In the genomic region with DNA sequence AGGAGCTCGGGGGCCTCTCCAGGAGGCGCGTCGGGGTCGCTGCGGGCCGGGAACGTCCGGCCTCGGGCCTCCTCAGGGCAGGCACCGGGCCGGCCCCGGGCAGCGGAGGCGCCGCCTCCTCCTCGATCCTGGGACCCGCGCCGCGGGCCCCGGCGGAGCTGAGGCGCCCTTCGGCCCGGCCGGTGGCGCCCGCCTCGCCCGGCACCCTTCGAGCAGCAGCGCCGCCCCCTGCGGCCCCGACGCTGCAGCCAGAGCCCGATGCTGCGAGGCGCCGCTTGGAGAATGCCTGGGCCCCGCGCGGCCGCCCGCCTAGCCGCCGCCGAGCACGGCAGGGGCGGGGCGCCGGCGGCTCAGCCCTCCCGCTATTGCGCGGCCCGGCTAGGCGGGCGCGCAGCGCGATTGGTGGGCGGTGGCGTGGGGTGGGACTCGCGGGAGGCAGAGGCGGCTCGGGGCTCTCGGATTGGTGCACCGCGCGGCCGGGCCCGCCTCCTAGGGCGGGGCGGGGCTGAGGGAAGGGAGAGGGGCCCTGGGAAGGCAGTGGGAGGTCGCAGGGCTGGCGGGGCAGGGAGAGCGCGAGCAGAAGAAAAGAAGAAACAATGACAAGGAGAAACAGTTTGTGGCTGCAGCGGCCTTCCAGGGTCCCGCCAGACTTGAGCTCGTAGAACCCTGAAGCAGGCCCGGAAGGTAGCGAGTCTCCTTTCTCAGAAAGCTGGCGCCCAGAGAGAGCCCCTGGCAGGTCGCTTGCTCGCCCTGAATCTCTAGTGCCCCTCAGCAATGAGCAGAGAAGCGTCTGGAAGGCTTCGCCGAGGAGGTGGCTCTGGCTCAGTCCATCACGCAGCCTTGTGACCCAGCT, we compare ENCODE assay signal across 8 cellular contexts. TPM values are rescaled to one million over a fixed set of nuclear protein-coding genes. Genes with fewer than 3 reads are reported as not detected.
DNase-seq lines count a peak whose midpoint lies in the region; ATAC-seq and TF ChIP-seq lines count a peak whose summit lies in the region.

A gene (minus strand): TSS at position 284 of the 853 bp plus-strand sequence. CDS start 852 bp downstream, outside the sequence.

- CTCF ChIA-PET in activated CD8-positive, alpha-beta memory T cell treated with anti-CD3 and anti-CD28 coated beads for 36 hours (lab: Charles Lee), result interaction anchor here (0.6 to 4.8 kb wide), 10 partner anchors 10 to 406 kb away, joined by 3 to 21 read pairs (median 6); no protein-coding TSS in a partner anchor

- DNase-seq in COLO668 (lab: John Stamatoyannopoulos, UW; ENCODE audit: unreplicated experiment) (peak; percentile 98), GM20000 (ENCODE audit: low spot score) (peak; percentile 98), HT1080 (ENCODE audit: low read depth) (peak; percentile 86), NOMO-1 treated with DMSO at 0.1 percent for 48 hours (lab: John Stamatoyannopoulos, UW; ENCODE audit: unreplicated experiment) (peak; percentile 89), memory B cell (ENCODE audit: low spot score in 2 of 2) (peak; percentile 96 to 98)
- peak; percentile 95 for DNase-seq in effector CD8-positive, alpha-beta T cell (lab: John Stamatoyannopoulos, UW)
- peak; percentile 93 to 98 (median 93) for DNase-seq in stimulated activated CD4-positive, alpha-beta T cell treated with anti-CD3 and anti-CD28 coated beads, TNF-alpha, amount 100 ng/mL, for 48 hours (ENCODE audit: low read depth in 3 of 3)

- ATAC-seq in memory B cell (ENCODE audit: low read depth), result peak; percentile 68

- H3K36me3 Mint-ChIP-seq in memory B cell, result peaks cover 4% of the 10 kb centered on the region

- peak within 1 kb of the TSS; percentile 97 for H3K27ac Mint-ChIP-seq in memory B cell

- POLR2A ChIA-PET in activated CD8-positive, alpha-beta memory T cell treated with anti-CD3 and anti-CD28 coated beads for 36 hours (lab: Charles Lee), result interaction anchor here (0.6 to 2.6 kb wide), 10 partner anchors 9 to 373 kb away, joined by 3 to 14 read pairs (median 4); a partner anchor contains a TSS

- no peaks in the 10 kb centered on the region for H3K9me3 Mint-ChIP-seq in memory B cell

- H3K27me3 Mint-ChIP-seq in memory B cell, result no peaks in the 10 kb centered on the region

- peak within 1 kb of the TSS; percentile 98 for H3K4me3 Mint-ChIP-seq in memory B cell

- peaks cover 43% of the 10 kb centered on the region for H3K4me1 Mint-ChIP-seq in memory B cell

- TF ChIP-seq CTCF in GM20000 (IDR thresholded peaks at IDR 0.05; ENCODE audit: extremely low read depth, missing control alignments), result no peak

RNA-seq across cellular contexts. Expression of the gene that starts here (rescaled TPM):
- total RNA-seq in HT1080 (2014; rRNA removed; shearing (Covaris generic)), result 3.4 and 6.8 TPM in 2 replicates
- 10.2 and 10.7 TPM in 2 replicates for polyA plus RNA-seq in HT1080 (2015; cell fraction: cytosol; rRNA removed)
- 7.0 and 8.1 TPM in 2 replicates for polyA plus RNA-seq in HT1080 (2015; cell fraction: nucleus; rRNA removed)
- total RNA-seq in activated CD8-positive, alpha-beta memory T cell treated with anti-CD3 and anti-CD28 coated beads for 36 hours, result 10 to 100 TPM; 47.3 to 48.5 TPM

Comparison
In these comparisons a context has a peak if more than half of its experiments do, and no peak if none do; other contexts are left out.
1. Peak in every context shown above with its lines: DNase-seq and ATAC-seq.